Comparison of ENCODE assay signal across 1 cellular context in the genomic region with DNA sequence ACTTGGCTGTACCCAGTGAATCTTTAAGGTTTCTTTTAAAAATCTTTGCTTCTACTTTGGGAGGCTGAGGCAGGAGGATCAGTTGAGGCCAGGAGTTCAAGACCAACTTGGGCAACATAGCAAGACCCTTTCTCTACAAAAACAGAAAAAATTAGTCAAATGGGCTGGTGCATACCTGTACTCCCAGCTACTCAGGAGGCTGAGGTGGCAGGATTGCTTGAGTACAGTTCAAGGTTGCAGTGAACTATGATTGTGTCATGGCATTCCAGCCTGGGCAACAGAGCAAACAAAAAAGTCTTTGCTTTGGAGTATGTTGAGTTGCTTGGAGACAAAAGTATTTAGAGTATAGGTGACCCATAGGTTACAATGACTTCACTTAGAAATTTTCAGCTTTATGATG.
TF ChIP-seq lines count a peak whose summit lies in the region.

No MANE protein-coding gene starts in this region.

TF ChIP-seq in HepG2, 621 proteins besides CTCF, POLR2A, EP300 and RAD21 (continued from another document and continues in another):
- TF ChIP-seq, protein P1, sequence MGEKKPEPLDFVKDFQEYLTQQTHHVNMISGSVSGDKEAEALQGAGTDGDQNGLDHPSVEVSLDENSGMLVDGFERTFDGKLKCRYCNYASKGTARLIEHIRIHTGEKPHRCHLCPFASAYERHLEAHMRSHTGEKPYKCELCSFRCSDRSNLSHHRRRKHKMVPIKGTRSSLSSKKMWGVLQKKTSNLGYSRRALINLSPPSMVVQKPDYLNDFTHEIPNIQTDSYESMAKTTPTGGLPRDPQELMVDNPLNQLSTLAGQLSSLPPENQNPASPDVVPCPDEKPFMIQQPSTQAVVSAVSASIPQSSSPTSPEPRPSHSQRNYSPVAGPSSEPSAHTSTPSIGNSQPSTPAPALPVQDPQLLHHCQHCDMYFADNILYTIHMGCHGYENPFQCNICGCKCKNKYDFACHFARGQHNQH (CRISPR knock-in tag; IDR thresholded peaks at IDR 0.05) = peak; percentile 68; the same call in 1 of the 2 replicates
- TF ChIP-seq FOXJ3 (CRISPR knock-in tag; IDR thresholded peaks at IDR 0.05; ENCODE audit: borderline replicate concordance) = peak; percentile 50
- TF ChIP-seq NFIC (IDR thresholded peaks at IDR 0.05; ENCODE audit: low read length) = no peak
- TF ChIP-seq, protein P2, sequence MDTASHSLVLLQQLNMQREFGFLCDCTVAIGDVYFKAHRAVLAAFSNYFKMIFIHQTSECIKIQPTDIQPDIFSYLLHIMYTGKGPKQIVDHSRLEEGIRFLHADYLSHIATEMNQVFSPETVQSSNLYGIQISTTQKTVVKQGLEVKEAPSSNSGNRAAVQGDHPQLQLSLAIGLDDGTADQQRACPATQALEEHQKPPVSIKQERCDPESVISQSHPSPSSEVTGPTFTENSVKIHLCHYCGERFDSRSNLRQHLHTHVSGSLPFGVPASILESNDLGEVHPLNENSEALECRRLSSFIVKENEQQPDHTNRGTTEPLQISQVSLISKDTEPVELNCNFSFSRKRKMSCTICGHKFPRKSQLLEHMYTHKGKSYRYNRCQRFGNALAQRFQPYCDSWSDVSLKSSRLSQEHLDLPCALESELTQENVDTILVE (CRISPR knock-in tag; IDR thresholded peaks at IDR 0.05) = 0 out of 2 replicates have a peak, but pooled peaks have one; percentile 27
- no peak for TF ChIP-seq AGO2 (optimal IDR thresholded peaks at IDR 0.05; ENCODE audit: low read depth, low read length)
- no peak for TF ChIP-seq SETDB1 (CRISPR knock-in tag; IDR thresholded peaks at IDR 0.05; ENCODE audit: borderline replicate concordance)
- no peak for TF ChIP-seq ZNF674 (CRISPR knock-in tag; IDR thresholded peaks at IDR 0.05; ENCODE audit: low read depth)
- TF ChIP-seq DMAP1 (CRISPR knock-in tag; IDR thresholded peaks at IDR 0.05) = 0 out of 2 replicates have a peak, but pooled peaks have one; percentile 37
- TF ChIP-seq SOX6 (IDR thresholded peaks at IDR 0.05) = no peak
- peak; percentile 80 for TF ChIP-seq SOX6 (CRISPR knock-in tag; IDR thresholded peaks at IDR 0.05)
- TF ChIP-seq TCF12 (IDR thresholded peaks at IDR 0.05) = no peak
- no peak for TF ChIP-seq TCF12 (CRISPR knock-in tag; IDR thresholded peaks at IDR 0.05)
- no peak for TF ChIP-seq ZNF10 (CRISPR knock-in tag; IDR thresholded peaks at IDR 0.05; ENCODE audit: borderline replicate concordance, low read depth)
- TF ChIP-seq ATF7 (IDR thresholded peaks at IDR 0.05) = peak; percentile 80
- no peak for TF ChIP-seq ATF7 (CRISPR knock-in tag; IDR thresholded peaks at IDR 0.05)
- TF ChIP-seq, protein P3, sequence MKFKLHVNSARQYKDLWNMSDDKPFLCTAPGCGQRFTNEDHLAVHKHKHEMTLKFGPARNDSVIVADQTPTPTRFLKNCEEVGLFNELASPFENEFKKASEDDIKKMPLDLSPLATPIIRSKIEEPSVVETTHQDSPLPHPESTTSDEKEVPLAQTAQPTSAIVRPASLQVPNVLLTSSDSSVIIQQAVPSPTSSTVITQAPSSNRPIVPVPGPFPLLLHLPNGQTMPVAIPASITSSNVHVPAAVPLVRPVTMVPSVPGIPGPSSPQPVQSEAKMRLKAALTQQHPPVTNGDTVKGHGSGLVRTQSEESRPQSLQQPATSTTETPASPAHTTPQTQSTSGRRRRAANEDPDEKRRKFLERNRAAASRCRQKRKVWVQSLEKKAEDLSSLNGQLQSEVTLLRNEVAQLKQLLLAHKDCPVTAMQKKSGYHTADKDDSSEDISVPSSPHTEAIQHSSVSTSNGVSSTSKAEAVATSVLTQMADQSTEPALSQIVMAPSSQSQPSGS (CRISPR knock-in tag; IDR thresholded peaks at IDR 0.05) = peak; percentile 84
- no peak for TF ChIP-seq ZNF44 (CRISPR knock-in tag; IDR thresholded peaks at IDR 0.05)
- peak; percentile 49 for TF ChIP-seq MIXL1 (CRISPR knock-in tag; IDR thresholded peaks at IDR 0.05)
- TF ChIP-seq HDAC1 (CRISPR knock-in tag; IDR thresholded peaks at IDR 0.05) = peak; percentile 61
- peak; percentile 95 for TF ChIP-seq RXRB (CRISPR knock-in tag; IDR thresholded peaks at IDR 0.05; ENCODE audit: borderline replicate concordance)
- TF ChIP-seq PPARG (CRISPR knock-in tag; conservative IDR thresholded peaks at IDR 0.05) = peak; percentile 96
- TF ChIP-seq, protein P4, sequence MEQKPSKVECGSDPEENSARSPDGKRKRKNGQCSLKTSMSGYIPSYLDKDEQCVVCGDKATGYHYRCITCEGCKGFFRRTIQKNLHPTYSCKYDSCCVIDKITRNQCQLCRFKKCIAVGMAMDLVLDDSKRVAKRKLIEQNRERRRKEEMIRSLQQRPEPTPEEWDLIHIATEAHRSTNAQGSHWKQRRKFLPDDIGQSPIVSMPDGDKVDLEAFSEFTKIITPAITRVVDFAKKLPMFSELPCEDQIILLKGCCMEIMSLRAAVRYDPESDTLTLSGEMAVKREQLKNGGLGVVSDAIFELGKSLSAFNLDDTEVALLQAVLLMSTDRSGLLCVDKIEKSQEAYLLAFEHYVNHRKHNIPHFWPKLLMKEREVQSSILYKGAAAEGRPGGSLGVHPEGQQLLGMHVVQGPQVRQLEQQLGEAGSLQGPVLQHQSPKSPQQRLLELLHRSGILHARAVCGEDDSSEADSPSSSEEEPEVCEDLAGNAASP (CRISPR knock-in tag; IDR thresholded peaks at IDR 0.05; ENCODE audit: borderline replicate concordance) = peak; percentile 70; the same call in 1 of the 2 replicates
- TF ChIP-seq, protein P5, sequence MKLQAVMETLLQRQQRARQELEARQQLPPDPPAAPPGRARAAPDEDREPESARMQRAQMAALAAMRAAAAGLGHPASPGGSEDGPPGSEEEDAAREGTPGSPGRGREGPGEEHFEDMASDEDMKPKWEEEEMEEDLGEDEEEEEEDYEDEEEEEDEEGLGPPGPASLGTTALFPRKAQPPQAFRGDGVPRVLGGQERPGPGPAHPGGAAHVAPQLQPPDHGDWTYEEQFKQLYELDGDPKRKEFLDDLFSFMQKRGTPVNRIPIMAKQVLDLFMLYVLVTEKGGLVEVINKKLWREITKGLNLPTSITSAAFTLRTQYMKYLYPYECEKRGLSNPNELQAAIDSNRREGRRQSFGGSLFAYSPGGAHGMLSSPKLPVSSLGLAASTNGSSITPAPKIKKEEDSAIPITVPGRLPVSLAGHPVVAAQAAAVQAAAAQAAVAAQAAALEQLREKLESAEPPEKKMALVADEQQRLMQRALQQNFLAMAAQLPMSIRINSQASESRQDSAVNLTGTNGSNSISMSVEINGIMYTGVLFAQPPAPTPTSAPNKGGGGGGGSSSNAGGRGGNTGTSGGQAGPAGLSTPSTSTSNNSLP (IDR thresholded peaks at IDR 0.05; ENCODE audit: low read depth, low read length) = peak; percentile 38; the same call in 1 of the 2 replicates
- TF ChIP-seq ATM (IDR thresholded peaks at IDR 0.05; ENCODE audit: borderline replicate concordance) = no peak
- TF ChIP-seq FOXM1 (CRISPR knock-in tag; IDR thresholded peaks at IDR 0.05) = no peak
- TF ChIP-seq, protein P6, sequence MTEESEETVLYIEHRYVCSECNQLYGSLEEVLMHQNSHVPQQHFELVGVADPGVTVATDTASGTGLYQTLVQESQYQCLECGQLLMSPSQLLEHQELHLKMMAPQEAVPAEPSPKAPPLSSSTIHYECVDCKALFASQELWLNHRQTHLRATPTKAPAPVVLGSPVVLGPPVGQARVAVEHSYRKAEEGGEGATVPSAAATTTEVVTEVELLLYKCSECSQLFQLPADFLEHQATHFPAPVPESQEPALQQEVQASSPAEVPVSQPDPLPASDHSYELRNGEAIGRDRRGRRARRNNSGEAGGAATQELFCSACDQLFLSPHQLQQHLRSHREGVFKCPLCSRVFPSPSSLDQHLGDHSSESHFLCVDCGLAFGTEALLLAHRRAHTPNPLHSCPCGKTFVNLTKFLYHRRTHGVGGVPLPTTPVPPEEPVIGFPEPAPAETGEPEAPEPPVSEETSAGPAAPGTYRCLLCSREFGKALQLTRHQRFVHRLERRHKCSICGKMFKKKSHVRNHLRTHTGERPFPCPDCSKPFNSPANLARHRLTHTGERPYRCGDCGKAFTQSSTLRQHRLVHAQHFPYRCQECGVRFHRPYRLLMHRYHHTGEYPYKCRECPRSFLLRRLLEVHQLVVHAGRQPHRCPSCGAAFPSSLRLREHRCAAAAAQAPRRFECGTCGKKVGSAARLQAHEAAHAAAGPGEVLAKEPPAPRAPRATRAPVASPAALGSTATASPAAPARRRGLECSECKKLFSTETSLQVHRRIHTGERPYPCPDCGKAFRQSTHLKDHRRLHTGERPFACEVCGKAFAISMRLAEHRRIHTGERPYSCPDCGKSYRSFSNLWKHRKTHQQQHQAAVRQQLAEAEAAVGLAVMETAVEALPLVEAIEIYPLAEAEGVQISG (CRISPR knock-in tag; IDR thresholded peaks at IDR 0.05) = no peak
- TF ChIP-seq RFX3 (CRISPR knock-in tag; IDR thresholded peaks at IDR 0.05) = peak; percentile 70
- TF ChIP-seq CENPT (CRISPR knock-in tag; IDR thresholded peaks at IDR 0.05; ENCODE audit: low read depth) = no peak
- 0 out of 2 replicates have a peak, but pooled peaks have one; percentile 29 for TF ChIP-seq ISL2 (CRISPR knock-in tag; IDR thresholded peaks at IDR 0.05)
- TF ChIP-seq PHF20 (CRISPR knock-in tag; IDR thresholded peaks at IDR 0.05) = no peak
- TF ChIP-seq MXI1 (IDR thresholded peaks at IDR 0.05; ENCODE audit: borderline replicate concordance, low read depth, low read length) = peak; percentile 25; the same call in 1 of the 3 replicates
- no peak for TF ChIP-seq MEIS2 (CRISPR knock-in tag; IDR thresholded peaks at IDR 0.05)
- no peak for TF ChIP-seq MBD4 (IDR thresholded peaks at IDR 0.05; ENCODE audit: borderline replicate concordance, low read length)
- no peak for TF ChIP-seq ZNF329 (CRISPR knock-in tag; IDR thresholded peaks at IDR 0.05; ENCODE audit: low read depth)
- TF ChIP-seq ZNF3 (CRISPR knock-in tag; IDR thresholded peaks at IDR 0.05) = peak; percentile 43; the same call in 1 of the 2 replicates
- TF ChIP-seq SATB2 (CRISPR knock-in tag; IDR thresholded peaks at IDR 0.05) = no peak
- TF ChIP-seq, protein P7, sequence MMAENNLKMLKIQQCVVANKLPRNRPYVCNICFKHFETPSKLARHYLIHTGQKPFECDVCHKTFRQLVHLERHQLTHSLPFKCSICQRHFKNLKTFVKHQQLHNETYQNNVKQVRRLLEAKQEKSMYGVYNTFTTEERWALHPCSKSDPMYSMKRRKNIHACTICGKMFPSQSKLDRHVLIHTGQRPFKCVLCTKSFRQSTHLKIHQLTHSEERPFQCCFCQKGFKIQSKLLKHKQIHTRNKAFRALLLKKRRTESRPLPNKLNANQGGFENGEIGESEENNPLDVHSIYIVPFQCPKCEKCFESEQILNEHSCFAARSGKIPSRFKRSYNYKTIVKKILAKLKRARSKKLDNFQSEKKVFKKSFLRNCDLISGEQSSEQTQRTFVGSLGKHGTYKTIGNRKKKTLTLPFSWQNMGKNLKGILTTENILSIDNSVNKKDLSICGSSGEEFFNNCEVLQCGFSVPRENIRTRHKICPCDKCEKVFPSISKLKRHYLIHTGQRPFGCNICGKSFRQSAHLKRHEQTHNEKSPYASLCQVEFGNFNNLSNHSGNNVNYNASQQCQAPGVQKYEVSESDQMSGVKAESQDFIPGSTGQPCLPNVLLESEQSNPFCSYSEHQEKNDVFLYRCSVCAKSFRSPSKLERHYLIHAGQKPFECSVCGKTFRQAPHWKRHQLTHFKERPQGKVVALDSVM (CRISPR knock-in tag; IDR thresholded peaks at IDR 0.05) = peak; percentile 96
- 0 out of 2 replicates have a peak, but pooled peaks have one; percentile 60 for TF ChIP-seq ZMYM2 (CRISPR knock-in tag; IDR thresholded peaks at IDR 0.05)
- TF ChIP-seq HOXA3 (CRISPR knock-in tag; IDR thresholded peaks at IDR 0.05) = peak; percentile 41; the same call in 1 of the 2 replicates
- TF ChIP-seq MED1 (CRISPR knock-in tag; IDR thresholded peaks at IDR 0.05) = peak; percentile 64; the same call in 1 of the 2 replicates
- TF ChIP-seq, protein P8, sequence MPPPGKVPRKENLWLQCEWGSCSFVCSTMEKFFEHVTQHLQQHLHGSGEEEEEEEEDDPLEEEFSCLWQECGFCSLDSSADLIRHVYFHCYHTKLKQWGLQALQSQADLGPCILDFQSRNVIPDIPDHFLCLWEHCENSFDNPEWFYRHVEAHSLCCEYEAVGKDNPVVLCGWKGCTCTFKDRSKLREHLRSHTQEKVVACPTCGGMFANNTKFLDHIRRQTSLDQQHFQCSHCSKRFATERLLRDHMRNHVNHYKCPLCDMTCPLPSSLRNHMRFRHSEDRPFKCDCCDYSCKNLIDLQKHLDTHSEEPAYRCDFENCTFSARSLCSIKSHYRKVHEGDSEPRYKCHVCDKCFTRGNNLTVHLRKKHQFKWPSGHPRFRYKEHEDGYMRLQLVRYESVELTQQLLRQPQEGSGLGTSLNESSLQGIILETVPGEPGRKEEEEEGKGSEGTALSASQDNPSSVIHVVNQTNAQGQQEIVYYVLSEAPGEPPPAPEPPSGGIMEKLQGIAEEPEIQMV (CRISPR knock-in tag; IDR thresholded peaks at IDR 0.05; ENCODE audit: low read depth) = no peak
- TF ChIP-seq, protein P9, sequence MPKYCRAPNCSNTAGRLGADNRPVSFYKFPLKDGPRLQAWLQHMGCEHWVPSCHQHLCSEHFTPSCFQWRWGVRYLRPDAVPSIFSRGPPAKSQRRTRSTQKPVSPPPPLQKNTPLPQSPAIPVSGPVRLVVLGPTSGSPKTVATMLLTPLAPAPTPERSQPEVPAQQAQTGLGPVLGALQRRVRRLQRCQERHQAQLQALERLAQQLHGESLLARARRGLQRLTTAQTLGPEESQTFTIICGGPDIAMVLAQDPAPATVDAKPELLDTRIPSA (CRISPR knock-in tag; IDR thresholded peaks at IDR 0.05; ENCODE audit: borderline replicate concordance) = no peak
- no peak for TF ChIP-seq TGIF2 (CRISPR knock-in tag; IDR thresholded peaks at IDR 0.05)
- TF ChIP-seq CEBPB (IDR thresholded peaks at IDR 0.05; ENCODE audit: borderline replicate concordance, low read depth, low read length) = peak; percentile 89
- TF ChIP-seq SPEN (CRISPR knock-in tag; IDR thresholded peaks at IDR 0.05; ENCODE audit: low read depth) = no peak
- TF ChIP-seq CHCHD3 (CRISPR knock-in tag; IDR thresholded peaks at IDR 0.05) = no peak
- TF ChIP-seq KLF16 (CRISPR knock-in tag; IDR thresholded peaks at IDR 0.05) = peak in 1 of 2 experiments; percentile 65; a peak in 2 of 4 replicates
- TF ChIP-seq, protein P10, sequence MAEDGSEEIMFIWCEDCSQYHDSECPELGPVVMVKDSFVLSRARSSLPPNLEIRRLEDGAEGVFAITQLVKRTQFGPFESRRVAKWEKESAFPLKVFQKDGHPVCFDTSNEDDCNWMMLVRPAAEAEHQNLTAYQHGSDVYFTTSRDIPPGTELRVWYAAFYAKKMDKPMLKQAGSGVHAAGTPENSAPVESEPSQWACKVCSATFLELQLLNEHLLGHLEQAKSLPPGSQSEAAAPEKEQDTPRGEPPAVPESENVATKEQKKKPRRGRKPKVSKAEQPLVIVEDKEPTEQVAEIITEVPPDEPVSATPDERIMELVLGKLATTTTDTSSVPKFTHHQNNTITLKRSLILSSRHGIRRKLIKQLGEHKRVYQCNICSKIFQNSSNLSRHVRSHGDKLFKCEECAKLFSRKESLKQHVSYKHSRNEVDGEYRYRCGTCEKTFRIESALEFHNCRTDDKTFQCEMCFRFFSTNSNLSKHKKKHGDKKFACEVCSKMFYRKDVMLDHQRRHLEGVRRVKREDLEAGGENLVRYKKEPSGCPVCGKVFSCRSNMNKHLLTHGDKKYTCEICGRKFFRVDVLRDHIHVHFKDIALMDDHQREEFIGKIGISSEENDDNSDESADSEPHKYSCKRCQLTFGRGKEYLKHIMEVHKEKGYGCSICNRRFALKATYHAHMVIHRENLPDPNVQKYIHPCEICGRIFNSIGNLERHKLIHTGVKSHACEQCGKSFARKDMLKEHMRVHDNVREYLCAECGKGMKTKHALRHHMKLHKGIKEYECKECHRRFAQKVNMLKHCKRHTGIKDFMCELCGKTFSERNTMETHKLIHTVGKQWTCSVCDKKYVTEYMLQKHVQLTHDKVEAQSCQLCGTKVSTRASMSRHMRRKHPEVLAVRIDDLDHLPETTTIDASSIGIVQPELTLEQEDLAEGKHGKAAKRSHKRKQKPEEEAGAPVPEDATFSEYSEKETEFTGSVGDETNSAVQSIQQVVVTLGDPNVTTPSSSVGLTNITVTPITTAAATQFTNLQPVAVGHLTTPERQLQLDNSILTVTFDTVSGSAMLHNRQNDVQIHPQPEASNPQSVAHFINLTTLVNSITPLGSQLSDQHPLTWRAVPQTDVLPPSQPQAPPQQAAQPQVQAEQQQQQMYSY (CRISPR knock-in tag; IDR thresholded peaks at IDR 0.05) = no peak
